Comparison of ENCODE assay signal across 10 cellular contexts in genomic region chr7:102291056-102291915, GRCh38. TPM values are rescaled to one million over a fixed set of nuclear protein-coding genes. Genes with fewer than 3 reads are reported as not detected.
A peak's percentile ranks its signal among the peaks of the same experiment; 100 is the strongest.
DNase-seq lines count a peak whose midpoint lies in the region; ATAC-seq, FAIRE-seq and TF ChIP-seq lines count a peak whose summit lies in the region.
"Had no signal": no experiment of that assay in that cellular context is flagged by ENCODE, and none has a peak within 500 bp of the region (broad histone marks: within the 10 kb centered on the region; RNA-seq: fewer than 3 reads in every experiment).

No MANE protein-coding gene starts in this region.

- no peak for FAIRE-seq in bronchial epithelial cell (lab: Jason Lieb, UNC)

- intact Hi-C loops in gastrocnemius medialis (cut with DNase I; ENCODE audit: low total_unique reads) (no loop called here), Calu3 (cut with micrococcal nuclease; ENCODE audit: unreplicated experiment) (no loop called here), testis (cut with DNase I; ENCODE audit: low total_unique reads) (no loop called here)

- no peak for TF ChIP-seq CTCF in GM10266 (IDR thresholded peaks at IDR 0.05; ENCODE audit: control insufficient read depth, insufficient read depth, low read depth, missing control alignments)
- TF ChIP-seq CTCF in bronchial epithelial cell (IDR thresholded peaks at IDR 0.05; ENCODE audit: insufficient read depth, low read length, severe bottlenecking) = no peak
- TF ChIP-seq CTCF in gastrocnemius medialis (IDR thresholded peaks at IDR 0.05 in 4 of 5, conservative IDR thresholded peaks at IDR 0.05 in 1 of 5) = no peak
- TF ChIP-seq CTCF in Calu3 (IDR thresholded peaks at IDR 0.05; ENCODE audit: unreplicated experiment) = no peak
- TF ChIP-seq CTCF in testis (IDR thresholded peaks at IDR 0.05) = no peak

- H3K4me1 ChIP-seq in gastrocnemius medialis (peaks cover 33 to 49% of the 10 kb centered on the region in 2 donors), testis (peaks cover 6% of the 10 kb centered on the region)

- CTCF ChIA-PET in Calu3 (lab: Charles Lee) = no interaction called here

- no peak overlapping the region for H3K27ac ChIP-seq in gastrocnemius medialis
- H3K27ac ChIP-seq in testis = no peak overlapping the region
- H3K27ac ChIP-seq: suprapubic skin had no signal

- in situ Hi-C loops in gastrocnemius medialis (cut with MboI; ENCODE audit: low sequenced_read_pairs in 4 of 4) = no loop called here

- no TSS peak for BruUV-seq in Calu3 (replicated peaks; lab: Mats Ljungman, UMichigan)

- ATAC-seq in GM19328 (IDR thresholded peaks at IDR 0.05; ENCODE audit: unreplicated experiment) (peak; percentile 40), HG03159 (IDR thresholded peaks at IDR 0.05; ENCODE audit: unreplicated experiment) (peak; percentile 36), gastrocnemius medialis (no peak)

- no peaks in the 10 kb centered on the region for H3K27me3 Mint-ChIP-seq in Calu3 (ENCODE audit: unreplicated experiment)

- no peaks in the 10 kb centered on the region for H3K9me3 Mint-ChIP-seq in Calu3 (ENCODE audit: low read depth, unreplicated experiment)

- H3K27me3 ChIP-seq in bronchial epithelial cell (ENCODE audit: control insufficient read depth, insufficient read depth, low read length) (peaks cover 1% of the 10 kb centered on the region), gastrocnemius medialis (no peaks in the 10 kb centered on the region), testis (no peaks in the 10 kb centered on the region)
- H3K27me3 ChIP-seq: suprapubic skin had no signal

- H3K27ac Mint-ChIP-seq in Calu3 (ENCODE audit: unreplicated experiment) = no peak overlapping the region

- TF ChIP-seq POLR2A in gastrocnemius medialis (IDR thresholded peaks at IDR 0.05) (no peak), testis (IDR thresholded peaks at IDR 0.05) (no peak)

- DNase-seq in GM10266 (ENCODE audit: extremely low spot score) (peak; percentile 85), bronchial epithelial cell (ENCODE audit: low read depth) (peak; percentile 29), gastrocnemius medialis (no peak), globus pallidus (ENCODE audit: low spot score) (no peak), Calu3 (no peak), testis (no peak)
- DNase-seq: occipital lobe had no signal

- no peaks in the 10 kb centered on the region for H3K36me3 ChIP-seq in bronchial epithelial cell (ENCODE audit: control insufficient read depth, insufficient read depth, low read length)
- no peaks in the 10 kb centered on the region for H3K36me3 ChIP-seq in gastrocnemius medialis
- H3K36me3 ChIP-seq in testis (ENCODE audit: low read depth, missing control alignments) = no peaks in the 10 kb centered on the region
- H3K36me3 ChIP-seq: suprapubic skin had no signal

- peaks cover 7% of the 10 kb centered on the region for H3K36me3 Mint-ChIP-seq in Calu3 (ENCODE audit: insufficient read depth, unreplicated experiment)

- peaks cover 7% of the 10 kb centered on the region for H3K4me1 Mint-ChIP-seq in Calu3 (ENCODE audit: low read depth, unreplicated experiment)

- WGBS in testis, 2 donors = 71 to 86% methylated on average over 12 to 18 of the region's 18 CpGs

- no peak overlapping the region for H3K4me3 Mint-ChIP-seq in Calu3 (ENCODE audit: low read depth, unreplicated experiment)

- H3K4me3 ChIP-seq in bronchial epithelial cell (ENCODE audit: low read depth, low read length) (no peak overlapping the region), gastrocnemius medialis (no peak overlapping the region), testis (no peak overlapping the region)
- H3K4me3 ChIP-seq: suprapubic skin had no signal

- no peaks in the 10 kb centered on the region for H3K9me3 ChIP-seq in gastrocnemius medialis
- no peaks in the 10 kb centered on the region for H3K9me3 ChIP-seq in testis
- H3K9me3 ChIP-seq: suprapubic skin had no signal

RNA-seq across cellular contexts. Expression of gene SH2B2, which starts 4.6 kb away (rescaled TPM):
- 1.5 and 1.8 TPM in 2 replicates for total RNA-seq in bronchial epithelial cell
- total RNA-seq in gastrocnemius medialis = 10 to 100 TPM; 32.7 to 62.0 (median 43.5) TPM
- total RNA-seq in Calu3 (2022) = 2.7 and 3.7 TPM in 2 replicates
- total RNA-seq in testis = 10 to 100 TPM; 22.8 to 26.6 TPM
- polyA plus RNA-seq in testis (ENCODE audit: insufficient read depth, low read depth, low replicate concordance) = 4.6 TPM

Comparison
In these comparisons a context has a peak if more than half of its experiments do, and no peak if none do; other contexts are left out.
1. DNase-seq: peak in GM10266 (single experiment) and bronchial epithelial cell (single experiment); none in gastrocnemius medialis (0 of 2), globus pallidus (single experiment), Calu3 (single experiment) and testis (single experiment).
2. ATAC-seq: peak in GM19328 (single experiment) and HG03159 (single experiment); none in gastrocnemius medialis (0 of 2).